In the genomic region with DNA sequence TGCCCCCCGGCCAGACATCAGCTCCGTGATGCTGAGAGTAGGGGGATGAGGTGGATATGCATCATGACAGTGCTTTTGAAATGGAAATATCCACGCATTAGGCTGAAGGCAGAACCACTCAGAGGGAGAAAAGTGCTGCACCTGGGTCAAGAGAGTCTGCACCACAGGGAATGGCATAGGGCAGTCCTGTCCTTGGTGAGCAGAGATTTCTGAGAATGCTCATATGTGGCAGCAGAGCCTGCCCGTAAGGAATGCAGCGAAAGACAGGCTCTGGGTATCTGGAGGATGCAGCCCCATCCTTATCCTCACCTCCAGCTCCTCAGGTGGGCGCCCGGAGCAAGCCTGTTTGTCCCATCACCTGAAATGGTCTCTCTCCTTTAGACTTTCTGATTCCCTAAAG, we compare ENCODE assay signal across 1 cellular context.
TF ChIP-seq lines count a peak whose summit lies in the region.

No MANE protein-coding gene starts in this region.

TF ChIP-seq in GM23338, 12 proteins besides CTCF, POLR2A, EP300 and RAD21 (continued from another document):
- TF ChIP-seq, protein P1, sequence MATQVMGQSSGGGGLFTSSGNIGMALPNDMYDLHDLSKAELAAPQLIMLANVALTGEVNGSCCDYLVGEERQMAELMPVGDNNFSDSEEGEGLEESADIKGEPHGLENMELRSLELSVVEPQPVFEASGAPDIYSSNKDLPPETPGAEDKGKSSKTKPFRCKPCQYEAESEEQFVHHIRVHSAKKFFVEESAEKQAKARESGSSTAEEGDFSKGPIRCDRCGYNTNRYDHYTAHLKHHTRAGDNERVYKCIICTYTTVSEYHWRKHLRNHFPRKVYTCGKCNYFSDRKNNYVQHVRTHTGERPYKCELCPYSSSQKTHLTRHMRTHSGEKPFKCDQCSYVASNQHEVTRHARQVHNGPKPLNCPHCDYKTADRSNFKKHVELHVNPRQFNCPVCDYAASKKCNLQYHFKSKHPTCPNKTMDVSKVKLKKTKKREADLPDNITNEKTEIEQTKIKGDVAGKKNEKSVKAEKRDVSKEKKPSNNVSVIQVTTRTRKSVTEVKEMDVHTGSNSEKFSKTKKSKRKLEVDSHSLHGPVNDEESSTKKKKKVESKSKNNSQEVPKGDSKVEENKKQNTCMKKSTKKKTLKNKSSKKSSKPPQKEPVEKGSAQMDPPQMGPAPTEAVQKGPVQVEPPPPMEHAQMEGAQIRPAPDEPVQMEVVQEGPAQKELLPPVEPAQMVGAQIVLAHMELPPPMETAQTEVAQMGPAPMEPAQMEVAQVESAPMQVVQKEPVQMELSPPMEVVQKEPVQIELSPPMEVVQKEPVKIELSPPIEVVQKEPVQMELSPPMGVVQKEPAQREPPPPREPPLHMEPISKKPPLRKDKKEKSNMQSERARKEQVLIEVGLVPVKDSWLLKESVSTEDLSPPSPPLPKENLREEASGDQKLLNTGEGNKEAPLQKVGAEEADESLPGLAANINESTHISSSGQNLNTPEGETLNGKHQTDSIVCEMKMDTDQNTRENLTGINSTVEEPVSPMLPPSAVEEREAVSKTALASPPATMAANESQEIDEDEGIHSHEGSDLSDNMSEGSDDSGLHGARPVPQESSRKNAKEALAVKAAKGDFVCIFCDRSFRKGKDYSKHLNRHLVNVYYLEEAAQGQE (IDR thresholded peaks at IDR 0.05; ENCODE audit: unreplicated experiment), result no peak
- TF ChIP-seq, protein P2, sequence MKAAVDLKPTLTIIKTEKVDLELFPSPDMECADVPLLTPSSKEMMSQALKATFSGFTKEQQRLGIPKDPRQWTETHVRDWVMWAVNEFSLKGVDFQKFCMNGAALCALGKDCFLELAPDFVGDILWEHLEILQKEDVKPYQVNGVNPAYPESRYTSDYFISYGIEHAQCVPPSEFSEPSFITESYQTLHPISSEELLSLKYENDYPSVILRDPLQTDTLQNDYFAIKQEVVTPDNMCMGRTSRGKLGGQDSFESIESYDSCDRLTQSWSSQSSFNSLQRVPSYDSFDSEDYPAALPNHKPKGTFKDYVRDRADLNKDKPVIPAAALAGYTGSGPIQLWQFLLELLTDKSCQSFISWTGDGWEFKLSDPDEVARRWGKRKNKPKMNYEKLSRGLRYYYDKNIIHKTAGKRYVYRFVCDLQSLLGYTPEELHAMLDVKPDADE (IDR thresholded peaks at IDR 0.05), result no peak
- TF ChIP-seq POLR2AphosphoS5 (IDR thresholded peaks at IDR 0.05; ENCODE audit: low read depth) (no peak), NANOG (IDR thresholded peaks at IDR 0.05; ENCODE audit: borderline replicate concordance) (no peak), STAT1 (IDR thresholded peaks at IDR 0.05; ENCODE audit: unreplicated experiment) (no peak), ZNF114 (CRISPR knock-in tag; IDR thresholded peaks at IDR 0.05) (no peak), JUNB (IDR thresholded peaks at IDR 0.05; ENCODE audit: unreplicated experiment) (no peak)
